Comparison of ENCODE assay signal across 8 cellular contexts in the genomic region with DNA sequence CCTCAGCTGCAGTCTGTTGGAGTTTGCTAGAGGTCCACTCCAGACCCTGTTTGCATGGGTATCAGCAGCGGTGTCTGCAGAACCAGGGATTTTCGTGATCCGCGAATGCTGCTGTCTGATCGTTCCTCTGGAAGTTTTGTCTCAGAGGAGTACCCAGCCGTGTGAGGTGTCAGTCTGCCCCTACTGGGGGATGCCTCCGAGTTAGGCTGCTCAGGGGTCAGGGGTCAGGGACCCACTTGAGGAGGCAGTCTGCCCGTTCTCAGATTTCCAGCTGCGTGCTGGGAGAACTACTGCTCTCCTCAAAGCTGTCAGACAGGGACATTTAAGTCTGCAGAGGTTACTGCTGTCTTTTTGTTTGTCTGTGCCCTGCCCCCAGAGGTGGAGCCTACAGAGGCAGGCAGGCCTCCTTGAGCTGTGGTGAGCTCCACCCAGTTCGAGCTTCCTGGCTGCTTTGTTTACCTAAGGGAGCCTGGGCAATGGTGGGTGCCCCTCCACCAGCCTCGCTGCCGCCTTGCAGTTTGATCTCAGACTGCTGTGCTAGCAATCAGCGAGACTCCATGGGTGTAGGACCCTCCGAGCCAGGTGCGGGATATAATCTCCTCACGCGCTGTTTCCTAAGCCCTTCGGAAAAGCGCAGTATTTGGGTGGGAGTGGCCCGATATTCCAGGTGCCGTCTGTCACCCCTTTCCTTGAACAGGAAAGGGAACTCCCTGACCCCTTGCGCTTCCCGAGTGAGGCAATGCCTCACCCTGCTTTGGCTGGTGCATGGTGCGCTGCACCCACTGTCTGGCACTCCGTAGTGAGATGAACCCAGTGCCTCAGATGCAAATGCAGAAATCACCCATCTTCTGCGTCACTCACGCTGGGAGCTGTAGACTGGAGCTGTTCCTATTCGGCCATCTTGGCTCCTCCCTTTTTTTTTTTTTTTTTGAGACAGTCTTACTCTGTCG.
DNase-seq lines count a peak whose midpoint lies in the region; ATAC-seq and TF ChIP-seq lines count a peak whose summit lies in the region.
"Not testable (repeated sequence)": the region's sequence is repeated elsewhere in the genome, so short reads cannot be mapped to it uniquely, and the experiment has no call there.

No MANE protein-coding gene starts in this region.

- ATAC-seq in upper lobe of right lung: not testable (repeated sequence)

- H3K4me3 ChIP-seq in BLaER1 treated with 17β-estradiol and CSF1 and Interleukin-3, amounts not matched to agents 10 nM and 100 nM; mesenchymal stem cell (ENCODE audit: insufficient read depth in 1 of 2, low read depth in 1 of 2, low read length in 2 of 2); sigmoid colon; upper lobe of right lung: not testable (repeated sequence)
- peak overlapping the region; percentile 19 for H3K4me3 ChIP-seq in colonic mucosa

- not testable (repeated sequence) for H4K5ac ChIP-seq in H9 (ENCODE audit: insufficient read length, low read depth, low read length)

- peaks cover 0 to 29% (median 8%) of the 10 kb centered on the region in 11 experiments; a peak in 8 of 22 replicates for H3K36me3 ChIP-seq in BLaER1 treated with 17β-estradiol and CSF1 and Interleukin-3, amounts not matched to agents 10 nM and 100 nM
- not testable (repeated sequence) for H3K36me3 ChIP-seq in colonic mucosa
- H3K36me3 ChIP-seq in mesenchymal stem cell (ENCODE audit: control insufficient read depth in 1 of 2, insufficient read depth in 2 of 2, low read depth in 1 of 2, low read length in 2 of 2): peaks cover 8 to 35% of the 10 kb centered on the region in 2 experiments
- peaks cover 0 to 24% (median 3%) of the 10 kb centered on the region in 4 donors for H3K36me3 ChIP-seq in sigmoid colon
- peaks cover 17% of the 10 kb centered on the region for H3K36me3 ChIP-seq in upper lobe of right lung

- H3K56ac ChIP-seq in H9 (ENCODE audit: insufficient read length, low read depth, low read length): not testable (repeated sequence)

- not testable (repeated sequence) for H3K23ac ChIP-seq in H9 (ENCODE audit: insufficient read length, low read depth, low read length); mesenchymal stem cell (ENCODE audit: low read length in 2 of 2)

- not testable (repeated sequence) for H3K79me1 ChIP-seq in H9 (ENCODE audit: insufficient read depth, low read depth, low read length, poor library complexity, severe bottlenecking); mesenchymal stem cell (replicated peaks; ENCODE audit: low read length, poor library complexity, severe bottlenecking)

- H3K23me2 ChIP-seq in H9 (ENCODE audit: insufficient read length, low read depth, low read length, poor library complexity, severe bottlenecking): not testable (repeated sequence)

- H2AK5ac ChIP-seq in H9 (ENCODE audit: insufficient read length, low read length); mesenchymal stem cell (ENCODE audit: low read length, severe bottlenecking): not testable (repeated sequence)

- not testable (repeated sequence) for TF ChIP-seq POLR2A in sigmoid colon (IDR thresholded peaks at IDR 0.05)

- not testable (repeated sequence) for H3K9me3 ChIP-seq in BLaER1 treated with 17β-estradiol and CSF1 and Interleukin-3, amounts not matched to agents 10 nM and 100 nM (replicated peaks in 1 of 11); H9 (ENCODE audit: control insufficient read depth, low read depth, low read length); colonic mucosa; mesenchymal stem cell (ENCODE audit: control insufficient read depth, low read length); sigmoid colon; upper lobe of right lung

- peaks cover 9 to 11% of the 10 kb centered on the region in 2 experiments for H3K4me1 Mint-ChIP-seq in H9
- H3K4me1 Mint-ChIP-seq in T-helper 2 cell treated with Interferon-gamma antibody and Interleukin-4, amounts not matched to agents 5 μg/mL and 100 μg/mL, for 36 hours (ENCODE audit: low read depth): peaks cover 41% of the 10 kb centered on the region

- not testable (repeated sequence) for H2BK15ac ChIP-seq in H9 (ENCODE audit: low read depth, low read length); mesenchymal stem cell (ENCODE audit: low read depth, poor library complexity, severe bottlenecking)

- H4K8ac ChIP-seq in H9 (replicated peaks; ENCODE audit: insufficient read length, low read depth, low read length); mesenchymal stem cell (ENCODE audit: low read length): not testable (repeated sequence)

- not testable (repeated sequence) for H3K9me3 Mint-ChIP-seq in H9; T-helper 2 cell treated with Interferon-gamma antibody and Interleukin-4, amounts not matched to agents 5 μg/mL and 100 μg/mL, for 36 hours

- not testable (repeated sequence) for H2BK20ac ChIP-seq in H9 (ENCODE audit: low read depth, low read length, poor library complexity, severe bottlenecking)

- H3K4ac ChIP-seq in H9 (ENCODE audit: low read depth, low read length); mesenchymal stem cell (ENCODE audit: low read depth in 1 of 2, low read length in 2 of 2): not testable (repeated sequence)

- peak overlapping the region; percentile 19 to 66 (median 49); a peak in 21 of 22 replicates for H3K4me2 ChIP-seq in BLaER1 treated with 17β-estradiol and CSF1 and Interleukin-3, amounts not matched to agents 10 nM and 100 nM
- H3K4me2 ChIP-seq in H9 (ENCODE audit: insufficient read depth, insufficient read length, low read length): peak overlapping the region; percentile 42
- not testable (repeated sequence) for H3K4me2 ChIP-seq in mesenchymal stem cell (ENCODE audit: low read length, poor library complexity, severe bottlenecking)

- H3K27ac Mint-ChIP-seq in H9: peak overlapping the region in 2 of 3 experiments; percentile 24 to 89; a peak in 2 of 7 replicates
- peak overlapping the region; percentile 31 for H3K27ac Mint-ChIP-seq in T-helper 2 cell treated with Interferon-gamma antibody and Interleukin-4, amounts not matched to agents 5 μg/mL and 100 μg/mL, for 36 hours

- H3K79me2 ChIP-seq in H9 (ENCODE audit: insufficient read depth, low read length): not testable (repeated sequence)

- H2BK5ac ChIP-seq in H9 (ENCODE audit: insufficient read length, low read length); mesenchymal stem cell (ENCODE audit: low read depth, low read length, poor library complexity, severe bottlenecking): not testable (repeated sequence)

- not testable (repeated sequence) for H2AFZ ChIP-seq in H9 (ENCODE audit: low read length); mesenchymal stem cell (ENCODE audit: low read depth, low read length)

- H3K27me3 Mint-ChIP-seq in H9 (ENCODE audit: low read depth); T-helper 2 cell treated with Interferon-gamma antibody and Interleukin-4, amounts not matched to agents 5 μg/mL and 100 μg/mL, for 36 hours (ENCODE audit: low read depth): not testable (repeated sequence)

- H3K4me1 ChIP-seq in BLaER1 treated with 17β-estradiol and CSF1 and Interleukin-3, amounts not matched to agents 10 nM and 100 nM: peaks cover 16 to 40% (median 32%) of the 10 kb centered on the region in 10 experiments
- H3K4me1 ChIP-seq in H9 (ENCODE audit: insufficient read depth, low read length); colonic mucosa; mesenchymal stem cell (ENCODE audit: control insufficient read depth, insufficient read depth, low read depth, low read length); sigmoid colon: not testable (repeated sequence)
- H3K4me1 ChIP-seq in upper lobe of right lung: peaks cover 10% of the 10 kb centered on the region

- not testable (repeated sequence) for H4K20me1 ChIP-seq in BLaER1 treated with 17β-estradiol and CSF1 and Interleukin-3, amounts not matched to agents 10 nM and 100 nM; H9 (ENCODE audit: control insufficient read depth, insufficient read depth, insufficient read length)

- not testable (repeated sequence) for DNase-seq in H9; T-helper 2 cell treated with Interferon-gamma antibody and Interleukin-4, amounts not matched to agents 5 μg/mL and 100 μg/mL, for 36 hours (ENCODE audit: low spot score); colonic mucosa; mesenchymal stem cell
- DNase-seq in activated T-cell treated with anti-CD3 and anti-CD28 coated beads, Interleukin-2, amount 50 U/mL, for 1 hour: peak; percentile 34
- DNase-seq in sigmoid colon (peak; percentile 30), upper lobe of right lung (peak; percentile 46)

- H3K27me3 ChIP-seq in BLaER1 treated with 17β-estradiol and CSF1 and Interleukin-3, amounts not matched to agents 10 nM and 100 nM; H9 (ENCODE audit: insufficient read depth, low read length); colonic mucosa; mesenchymal stem cell (ENCODE audit: control insufficient read depth in 1 of 2, insufficient read depth in 1 of 2, low read length in 2 of 2); sigmoid colon; upper lobe of right lung: not testable (repeated sequence)

- H3T11ph ChIP-seq in H9 (ENCODE audit: low read length): not testable (repeated sequence)

- H2BK120ac ChIP-seq in H9 (ENCODE audit: low read depth, low read length, poor library complexity, severe bottlenecking); mesenchymal stem cell (ENCODE audit: low read depth, low read length): not testable (repeated sequence)

- H3K36me3 Mint-ChIP-seq in H9 (ENCODE audit: insufficient read depth in 1 of 3, low read depth in 3 of 3): not testable (repeated sequence)
- peaks cover 23% of the 10 kb centered on the region for H3K36me3 Mint-ChIP-seq in T-helper 2 cell treated with Interferon-gamma antibody and Interleukin-4, amounts not matched to agents 5 μg/mL and 100 μg/mL, for 36 hours (ENCODE audit: low read depth)

- peak overlapping the region in 7 of 11 experiments; percentile 25 to 67 (median 46); a peak in 9 of 22 replicates for H3K27ac ChIP-seq in BLaER1 treated with 17β-estradiol and CSF1 and Interleukin-3, amounts not matched to agents 10 nM and 100 nM
- not testable (repeated sequence) for H3K27ac ChIP-seq in H9 (ENCODE audit: insufficient read length, low read depth, low read length); mesenchymal stem cell (ENCODE audit: low read length, poor library complexity, severe bottlenecking); sigmoid colon; upper lobe of right lung
- H3K27ac ChIP-seq in colonic mucosa: peak overlapping the region; percentile 26

- H3K14ac ChIP-seq in H9 (ENCODE audit: insufficient read depth, low read length); mesenchymal stem cell (ENCODE audit: low read length in 2 of 2): not testable (repeated sequence)

- no CpG with 5 or more reads among the region's 29 CpGs for WGBS in H9 (ENCODE audit: extremely low coverage, insufficient read length, low lambda C conversion rate)
- 75% methylated on average over 29 of the region's 29 CpGs for WGBS in mesenchymal stem cell
- whole genome bisulfite sequencing in sigmoid colon, 2 donors: 54 to 75% methylated on average over 29 of the region's 29 CpGs

- intact Hi-C loops in colonic mucosa (cut with DNase I); sigmoid colon (cut with DNase I); upper lobe of right lung (cut with DNase I): not testable (repeated sequence)

- H4K91ac ChIP-seq in H9 (ENCODE audit: insufficient read length, low read depth, low read length): not testable (repeated sequence)
- H4K91ac ChIP-seq in mesenchymal stem cell (ENCODE audit: low read length): peak overlapping the region; percentile 50

- H3K4me3 Mint-ChIP-seq in H9: peak overlapping the region; percentile 77 to 79
- peak overlapping the region; percentile 61 for H3K4me3 Mint-ChIP-seq in T-helper 2 cell treated with Interferon-gamma antibody and Interleukin-4, amounts not matched to agents 5 μg/mL and 100 μg/mL, for 36 hours

- H3K18ac ChIP-seq in H9 (ENCODE audit: insufficient read length, low read depth, low read length); mesenchymal stem cell (ENCODE audit: low read depth in 1 of 2, low read length in 2 of 2): not testable (repeated sequence)

- not testable (repeated sequence) for H2BK12ac ChIP-seq in H9 (ENCODE audit: insufficient read length, low read depth, low read length); mesenchymal stem cell (ENCODE audit: low read length in 2 of 2)

- TF ChIP-seq EP300 in sigmoid colon (IDR thresholded peaks at IDR 0.05): not testable (repeated sequence)

- H3K9ac ChIP-seq in BLaER1 treated with 17β-estradiol and CSF1 and Interleukin-3, amounts not matched to agents 10 nM and 100 nM; H9 (ENCODE audit: extremely low read depth, insufficient read length, low read length); mesenchymal stem cell (ENCODE audit: low read length): not testable (repeated sequence)
- H3K9ac ChIP-seq in colonic mucosa (ENCODE audit: low read depth in 2 of 2, low read length in 2 of 2): peak overlapping the region in 1 of 2 donors; percentile 26

- not testable (repeated sequence) for TF ChIP-seq CTCF in H9 (conservative IDR thresholded peaks at IDR 0.05); colonic mucosa (IDR thresholded peaks at IDR 0.05); sigmoid colon (IDR thresholded peaks at IDR 0.05); upper lobe of right lung (IDR thresholded peaks at IDR 0.05)
